Comparison of ENCODE assay signal across 28 cellular contexts in the genomic region with DNA sequence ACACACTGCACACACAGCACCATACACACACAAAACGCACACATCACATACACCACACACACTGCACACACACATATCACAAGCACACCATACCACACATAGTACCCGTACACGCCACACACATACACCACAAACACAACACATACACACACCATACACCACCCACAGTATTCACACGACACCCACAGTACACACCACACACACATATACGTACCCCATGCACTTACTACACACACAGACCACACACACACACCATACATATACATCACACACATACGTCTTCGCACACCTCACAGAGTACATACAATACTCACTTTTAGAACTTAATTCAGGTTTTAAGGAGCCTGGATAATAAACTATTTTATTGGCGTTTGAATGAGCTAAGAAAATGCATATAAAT.
"Had no signal": no experiment of that assay in that cellular context is flagged by ENCODE, and none has a peak within 500 bp of the region (broad histone marks: within the 10 kb centered on the region; RNA-seq: fewer than 3 reads in every experiment).

No MANE protein-coding gene starts in this region.

- H3K4me2 ChIP-seq: hepatocyte, smooth muscle cell had no signal

- H3K27me3 Mint-ChIP-seq: natural killer cell treated with Interleukin-12 subunit alpha and Interleukin-12 subunit beta and Interleukin-15 and Interleukin-18, amount 100 ng/mL, for 72 hours; progenitor cell of endocrine pancreas; stimulated activated memory B cell treated with anti-CD40 and anti-IgM and Interleukin-4, amounts not matched to agents 10 μg/mL and 1 μg/mL and 100 μg/mL, for 72 hours; stimulated activated naive CD8-positive, alpha-beta T cell treated with anti-CD3 and anti-CD28 coated beads, Interleukin-15, amount 100 ng/mL, for 72 hours had no signal

- ATAC-seq: heart right ventricle; left cardiac atrium; left lobe of liver; left ventricle myocardium superior; mucosa of descending colon; naive thymus-derived CD4-positive, alpha-beta T cell; stimulated activated memory B cell treated with anti-CD40 and anti-IgM and Interleukin-4, amounts not matched to agents 10 μg/mL and 1 μg/mL and 100 μg/mL, for 72 hours; stimulated activated naive CD8-positive, alpha-beta T cell treated with anti-CD3 and anti-CD28 coated beads, Interleukin-15, amount 100 ng/mL, for 72 hours had no signal

- H3K79me2 ChIP-seq: hepatocyte had no signal

- H3K9me3 ChIP-seq: lower lobe of right lung, ovary, right lobe of liver had no signal

- H3K36me3 ChIP-seq: heart right ventricle, lower lobe of right lung, ovary, right atrium auricular region, right lobe of liver, tibial nerve, upper lobe of left lung had no signal

- H3K27me3 ChIP-seq: hepatocyte, ovary, right atrium auricular region, right lobe of liver, tibial nerve, upper lobe of left lung had no signal

- H3K27ac ChIP-seq: heart right ventricle, hepatocyte, lower lobe of right lung, ovary, right atrium auricular region, right lobe of liver, tibial nerve, upper lobe of left lung had no signal

- H3K4me1 Mint-ChIP-seq: mesothelial cell of epicardium; stimulated activated memory B cell treated with anti-CD40 and anti-IgM and Interleukin-4, amounts not matched to agents 10 μg/mL and 1 μg/mL and 100 μg/mL, for 72 hours; stimulated activated naive CD8-positive, alpha-beta T cell treated with anti-CD3 and anti-CD28 coated beads, Interleukin-15, amount 100 ng/mL, for 72 hours had no signal

- H3K36me3 Mint-ChIP-seq: stimulated activated memory B cell treated with anti-CD40 and anti-IgM and Interleukin-4, amounts not matched to agents 10 μg/mL and 1 μg/mL and 100 μg/mL, for 72 hours had no signal

- DNase-seq: heart right ventricle; kidney glomerular epithelial cell; left cardiac atrium; left ventricle myocardium superior; lower lobe of right lung; mammary epithelial cell; mesenchymal stem cell; mucosa of descending colon; naive thymus-derived CD4-positive, alpha-beta T cell; ovary; right lobe of liver; stimulated activated CD4-positive, alpha-beta T cell treated with anti-CD3 and anti-CD28 coated beads, Interleukin-1b, Interleukin-23, amount 100 ng/mL, for 48 hours; stimulated activated CD4-positive, alpha-beta T cell treated with anti-CD3 and anti-CD28 coated beads, Interleukin-2, amount 100 ng/mL, for 48 hours; stimulated activated CD4-positive, alpha-beta T cell treated with anti-CD3 and anti-CD28 coated beads, Interleukin-4, amount 100 ng/mL, for 4 hours; stimulated activated CD8-positive, alpha-beta memory T cell treated with anti-CD3 and anti-CD28 coated beads, Interleukin-4, amount 100 ng/mL, for 48 hours; stimulated activated naive CD4-positive, alpha-beta T cell treated with Interleukin-2 at 50 U/mL for 16 hours; stimulated activated naive CD8-positive, alpha-beta T cell treated with anti-CD3 and anti-CD28 coated beads, Interleukin-15, amount 100 ng/mL, for 72 hours; substantia nigra; upper lobe of left lung had no signal

- H3K4me3 Mint-ChIP-seq: mesothelial cell of epicardium; naive thymus-derived CD4-positive, alpha-beta T cell; natural killer cell treated with Interleukin-12 subunit alpha and Interleukin-12 subunit beta and Interleukin-15 and Interleukin-18, amount 100 ng/mL, for 72 hours; stimulated activated memory B cell treated with anti-CD40 and anti-IgM and Interleukin-4, amounts not matched to agents 10 μg/mL and 1 μg/mL and 100 μg/mL, for 72 hours; stimulated activated naive CD8-positive, alpha-beta T cell treated with anti-CD3 and anti-CD28 coated beads, Interleukin-15, amount 100 ng/mL, for 72 hours had no signal

- H3K4me1 ChIP-seq: heart right ventricle, lower lobe of right lung, right atrium auricular region, right lobe of liver, tibial nerve, upper lobe of left lung had no signal

- H3K4me3 ChIP-seq: heart right ventricle, hepatocyte, lower lobe of right lung, mucosa of descending colon, ovary, right atrium auricular region, right lobe of liver, smooth muscle cell, tibial nerve, upper lobe of left lung had no signal

- H3K27ac Mint-ChIP-seq: mesothelial cell of epicardium; naive thymus-derived CD4-positive, alpha-beta T cell; natural killer cell treated with Interleukin-12 subunit alpha and Interleukin-12 subunit beta and Interleukin-15 and Interleukin-18, amount 100 ng/mL, for 72 hours; progenitor cell of endocrine pancreas; stimulated activated memory B cell treated with anti-CD40 and anti-IgM and Interleukin-4, amounts not matched to agents 10 μg/mL and 1 μg/mL and 100 μg/mL, for 72 hours; stimulated activated naive CD8-positive, alpha-beta T cell treated with anti-CD3 and anti-CD28 coated beads, Interleukin-15, amount 100 ng/mL, for 72 hours had no signal
